1 cellular context compared by ENCODE assay signal in the genomic region with DNA sequence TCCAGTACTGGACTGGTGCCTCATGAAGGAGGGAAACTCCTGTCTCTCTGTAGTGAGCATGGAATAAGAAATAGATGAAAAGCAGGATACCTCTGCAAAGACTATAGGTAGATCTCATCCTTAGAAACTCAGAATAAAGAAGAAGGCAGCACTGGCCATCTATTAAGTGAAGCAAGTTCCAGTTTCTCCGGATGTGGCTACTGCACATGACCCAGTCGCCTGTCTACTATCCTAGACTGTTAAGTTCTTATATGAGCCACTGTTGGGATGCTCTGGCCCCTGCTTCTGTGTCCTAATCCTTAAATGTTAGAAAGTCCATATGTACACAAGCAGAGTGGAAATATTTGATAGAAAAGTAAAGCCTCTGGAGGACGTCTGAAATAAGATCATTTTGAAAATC.
TF ChIP-seq lines count a peak whose summit lies in the region.

No MANE protein-coding gene starts in this region.

TF ChIP-seq in K562, 482 proteins besides CTCF, POLR2A, EP300 and RAD21 (continued from another document):
- no peak for TF ChIP-seq HDAC3 (IDR thresholded peaks at IDR 0.05; ENCODE audit: borderline replicate concordance, partially characterized antibody)
- no peak for TF ChIP-seq U2AF2 (optimal IDR thresholded peaks at IDR 0.05; ENCODE audit: low read depth, low read length)
- TF ChIP-seq CC2D1A (IDR thresholded peaks at IDR 0.05): no peak
- TF ChIP-seq ZNF174 (CRISPR knock-in tag; IDR thresholded peaks at IDR 0.05): no peak
- TF ChIP-seq PHF8 (IDR thresholded peaks at IDR 0.05; ENCODE audit: borderline replicate concordance, low read length): no peak
- TF ChIP-seq JUND (IDR thresholded peaks at IDR 0.05; ENCODE audit: borderline replicate concordance, low read depth, low read length): no peak
- TF ChIP-seq JUND (tag; IDR thresholded peaks at IDR 0.05; ENCODE audit: borderline replicate concordance, low read depth, low read length): no peak
- 0 out of 2 replicates have a peak, but pooled peaks have one; percentile 16 for TF ChIP-seq GABPA (tag; conservative IDR thresholded peaks at IDR 0.05; ENCODE audit: low read depth)
- TF ChIP-seq, protein P1, sequence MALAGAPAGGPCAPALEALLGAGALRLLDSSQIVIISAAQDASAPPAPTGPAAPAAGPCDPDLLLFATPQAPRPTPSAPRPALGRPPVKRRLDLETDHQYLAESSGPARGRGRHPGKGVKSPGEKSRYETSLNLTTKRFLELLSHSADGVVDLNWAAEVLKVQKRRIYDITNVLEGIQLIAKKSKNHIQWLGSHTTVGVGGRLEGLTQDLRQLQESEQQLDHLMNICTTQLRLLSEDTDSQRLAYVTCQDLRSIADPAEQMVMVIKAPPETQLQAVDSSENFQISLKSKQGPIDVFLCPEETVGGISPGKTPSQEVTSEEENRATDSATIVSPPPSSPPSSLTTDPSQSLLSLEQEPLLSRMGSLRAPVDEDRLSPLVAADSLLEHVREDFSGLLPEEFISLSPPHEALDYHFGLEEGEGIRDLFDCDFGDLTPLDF (CRISPR knock-in tag; IDR thresholded peaks at IDR 0.05): no peak
